In the genomic region with DNA sequence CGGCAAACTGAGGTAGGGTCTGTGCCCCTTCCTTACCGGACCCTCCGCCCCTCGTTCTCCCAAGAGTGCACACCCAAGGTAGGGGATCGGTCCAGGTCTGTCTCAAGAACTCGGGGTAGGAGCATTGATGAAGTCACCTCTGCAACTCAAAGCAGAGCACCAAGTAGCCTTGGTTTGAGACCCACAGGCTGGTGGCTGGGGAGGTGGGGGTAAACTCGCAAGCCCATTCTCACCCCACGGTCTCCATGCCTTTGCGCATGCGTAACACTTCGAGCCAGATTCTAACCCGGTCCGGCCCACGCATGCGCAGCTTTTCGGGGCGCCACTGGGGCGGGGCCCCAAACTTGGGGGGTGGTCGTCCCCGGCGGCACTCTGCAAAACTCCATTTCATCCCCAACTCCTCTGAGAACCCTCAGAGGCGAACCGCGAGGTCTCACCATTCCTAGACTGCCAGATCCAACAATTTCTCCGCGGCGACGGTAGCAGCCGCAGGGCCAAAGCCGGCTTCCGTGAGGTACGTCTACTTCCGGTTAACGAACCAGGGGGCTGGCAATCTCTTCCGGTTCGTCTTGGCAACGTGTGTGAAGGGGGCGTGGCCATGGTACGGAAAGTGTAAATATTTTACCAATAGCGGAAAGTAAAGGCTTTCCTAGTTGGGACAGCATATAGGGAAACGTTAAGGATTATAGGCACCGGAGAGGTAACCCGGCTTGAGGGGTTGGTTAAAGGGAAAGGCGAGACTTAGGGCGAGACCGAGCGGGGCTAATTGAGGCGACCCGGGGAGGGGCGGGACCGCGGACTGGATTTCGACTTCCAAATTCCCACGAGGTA, we compare ENCODE assay signal across 1 cellular context.
TF ChIP-seq lines count a peak whose summit lies in the region.

A gene with protein sequence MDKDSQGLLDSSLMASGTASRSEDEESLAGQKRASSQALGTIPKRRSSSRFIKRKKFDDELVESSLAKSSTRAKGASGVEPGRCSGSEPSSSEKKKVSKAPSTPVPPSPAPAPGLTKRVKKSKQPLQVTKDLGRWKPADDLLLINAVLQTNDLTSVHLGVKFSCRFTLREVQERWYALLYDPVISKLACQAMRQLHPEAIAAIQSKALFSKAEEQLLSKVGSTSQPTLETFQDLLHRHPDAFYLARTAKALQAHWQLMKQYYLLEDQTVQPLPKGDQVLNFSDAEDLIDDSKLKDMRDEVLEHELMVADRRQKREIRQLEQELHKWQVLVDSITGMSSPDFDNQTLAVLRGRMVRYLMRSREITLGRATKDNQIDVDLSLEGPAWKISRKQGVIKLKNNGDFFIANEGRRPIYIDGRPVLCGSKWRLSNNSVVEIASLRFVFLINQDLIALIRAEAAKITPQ (minus strand): TSS at position 532 of the 831 bp plus-strand sequence. CDS start 1,411 bp downstream, outside the sequence.

TF ChIP-seq in WTC11, 78 proteins besides CTCF, POLR2A, EP300 and RAD21 (continued from another document):
- TF ChIP-seq CDX4 (CRISPR knock-in tag; IDR thresholded peaks at IDR 0.05; ENCODE audit: borderline replicate concordance) (no peak), HMGXB4 (CRISPR knock-in tag; IDR thresholded peaks at IDR 0.05) (peak; percentile 53), ZNF138 (CRISPR knock-in tag; conservative IDR thresholded peaks at IDR 0.05) (no peak), NFATC4 (CRISPR knock-in tag; IDR thresholded peaks at IDR 0.05) (no peak), NR2C2 (CRISPR knock-in tag; IDR thresholded peaks at IDR 0.05) (peak; percentile 98), FOXP4 (CRISPR knock-in tag; IDR thresholded peaks at IDR 0.05) (0 out of 2 replicates have a peak, but pooled peaks have one; percentile 17), ZNF396 (CRISPR knock-in tag; IDR thresholded peaks at IDR 0.05; ENCODE audit: borderline replicate concordance) (no peak), ZNF219 (CRISPR knock-in tag; IDR thresholded peaks at IDR 0.05; ENCODE audit: borderline replicate concordance) (no peak), MAX (CRISPR knock-in tag; IDR thresholded peaks at IDR 0.05) (peak; percentile 79), TEAD1 (CRISPR knock-in tag; IDR thresholded peaks at IDR 0.05) (peak; percentile 18; the same call in 1 of the 2 replicates), SP1 (CRISPR knock-in tag; conservative IDR thresholded peaks at IDR 0.05) (peak; percentile 93), ETV6 (CRISPR knock-in tag; IDR thresholded peaks at IDR 0.05) (peak; percentile 90)
